ENCODE assay signal across 10 cellular contexts in the genomic region with DNA sequence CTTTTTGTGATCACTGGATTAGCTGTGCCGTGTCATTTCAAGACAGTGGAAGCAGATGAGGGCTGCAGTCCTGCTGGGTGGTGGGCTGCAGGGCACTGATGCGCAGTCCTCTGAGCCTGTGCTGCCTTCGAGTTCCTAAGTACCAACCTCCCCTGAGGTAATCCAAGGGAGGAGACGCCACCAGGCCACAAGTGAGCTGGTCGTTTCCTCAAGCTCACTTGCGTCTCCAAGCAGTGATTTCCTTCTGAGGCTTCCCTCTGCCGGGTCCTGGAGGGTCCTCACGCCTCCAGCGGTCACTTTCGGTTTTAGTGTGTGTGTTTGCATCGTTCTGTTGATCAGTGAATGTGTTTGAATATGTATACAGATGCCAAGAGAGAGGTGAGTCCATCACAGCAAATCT.
A peak's percentile ranks its signal among the peaks of the same experiment; 100 is the strongest.
DNase-seq lines count a peak whose midpoint lies in the region; ATAC-seq and TF ChIP-seq lines count a peak whose summit lies in the region.
"Had no signal": no experiment of that assay in that cellular context is flagged by ENCODE, and none has a peak within 500 bp of the region (broad histone marks: within the 10 kb centered on the region; RNA-seq: fewer than 3 reads in every experiment).

No MANE protein-coding gene starts in this region.

- peaks cover 36% of the 10 kb centered on the region for H3K4me1 ChIP-seq in HEK293 (ENCODE audit: control insufficient read depth, insufficient read depth, low read length)
- peaks cover 32% of the 10 kb centered on the region for H3K4me1 ChIP-seq in mesendoderm (ENCODE audit: control insufficient read depth, low read depth, low read length)

- WGBS in mesendoderm (ENCODE audit: extremely low coverage, insufficient coverage, low lambda C conversion rate): no CpG with 5 or more reads among the region's 11 CpGs

- H3K4me3 ChIP-seq in HEK293 (ENCODE audit: low read depth, low read length) (no peak overlapping the region), mesendoderm (ENCODE audit: low read length) (no peak overlapping the region)

- H3K36me3 ChIP-seq in HEK293 (ENCODE audit: control insufficient read depth in 2 of 2, insufficient read depth in 1 of 2, low read length in 2 of 2): no peaks in the 10 kb centered on the region
- H3K36me3 ChIP-seq in mesendoderm (ENCODE audit: control insufficient read depth, insufficient read depth, low read length): no peaks in the 10 kb centered on the region

- peak overlapping the region; percentile 25 for H3K9ac ChIP-seq in mesendoderm (ENCODE audit: low read length)

- H3K27ac ChIP-seq in HEK293 (ENCODE audit: extremely low read depth, low read depth, low read length) (no peak overlapping the region), mesendoderm (ENCODE audit: low read depth, low read length) (no peak overlapping the region), substantia nigra (ENCODE audit: low read depth, low read length, poor library complexity, severe bottlenecking) (no peak overlapping the region)

- no peak overlapping the region for H3K4me2 ChIP-seq in mesendoderm (ENCODE audit: low read length)

- H3K79me1 ChIP-seq in mesendoderm (ENCODE audit: low read length): peaks cover 37% of the 10 kb centered on the region

- H3K36me3 Mint-ChIP-seq in T-helper 17 cell (ENCODE audit: low read depth): peaks cover 2% of the 10 kb centered on the region

- H2BK120ac ChIP-seq in mesendoderm (ENCODE audit: low read depth, low read length): no peak overlapping the region

- POLR2A ChIA-PET in HEK293 (lab: Yijun Ruan, JAX): no interaction called here

- H3K9me3 ChIP-seq in HEK293 (ENCODE audit: control insufficient read depth, insufficient read depth, low read depth, low read length) (no peaks in the 10 kb centered on the region; the same call in 1 of the 2 replicates), T-helper 17 cell (ENCODE audit: control insufficient read depth, low read length, poor library complexity, severe bottlenecking) (no peaks in the 10 kb centered on the region)

- peaks cover 24% of the 10 kb centered on the region for H3K27me3 Mint-ChIP-seq in T-helper 17 cell

- CTCF ChIA-PET in HEK293 (lab: Yijun Ruan, JAX): interaction anchor here (2.6 kb wide), 1 partner anchor 12 kb away, joined by 7 read pairs; no protein-coding TSS in a partner anchor

- H3K4me1 Mint-ChIP-seq in T-helper 17 cell: no peaks in the 10 kb centered on the region

- peaks cover 75% of the 10 kb centered on the region for H3K79me2 ChIP-seq in mesendoderm (ENCODE audit: control insufficient read depth, insufficient read depth, low read length)

- no peak overlapping the region for H3K4ac ChIP-seq in mesendoderm (ENCODE audit: low read depth, low read length)

- no peak overlapping the region for H2AK5ac ChIP-seq in mesendoderm (ENCODE audit: low read length)

- H4K5ac ChIP-seq in mesendoderm (ENCODE audit: low read length): no peak overlapping the region

- peak overlapping the region; percentile 65 for H3K56ac ChIP-seq in mesendoderm (ENCODE audit: low read length)

- TF ChIP-seq CTCF in HEK293 (tag by site-specific recombination; IDR thresholded peaks at IDR 0.05): no peak

- H2BK15ac ChIP-seq in mesendoderm (replicated peaks; ENCODE audit: low read depth): no peak overlapping the region

- no peak overlapping the region for H2BK5ac ChIP-seq in mesendoderm (ENCODE audit: low read length)

- H3K23ac ChIP-seq in mesendoderm (ENCODE audit: low read length): no peak overlapping the region

- no peak overlapping the region for H4K8ac ChIP-seq in mesendoderm (ENCODE audit: low read depth, low read length)

- H3K4me3 Mint-ChIP-seq in T-helper 17 cell: no peak overlapping the region

- peak overlapping the region; percentile 24 for H3K27ac Mint-ChIP-seq in T-helper 17 cell

- DNase-seq in T-helper 17 cell (no peak), mesendoderm (peak; percentile 89), NCI-H1092 treated with DMSO at 0.1 percent for 48 hours (lab: John Stamatoyannopoulos, UW) (no peak), substantia nigra (lab: John Stamatoyannopoulos, UW) (no peak), amygdala (lab: John Stamatoyannopoulos, UW) (no peak), NCI-H345 treated with DMSO at 0.1 percent for 48 hours (lab: John Stamatoyannopoulos, UW; ENCODE audit: unreplicated experiment) (no peak)
- DNase-seq: activated CD4-positive, alpha-beta T cell treated with anti-CD3 and anti-CD28 coated beads for 1 hour; stimulated activated CD8-positive, alpha-beta memory T cell treated with anti-CD3 and anti-CD28 coated beads, Interleukin-4, amount 100 ng/mL, for 48 hours had no signal

- ATAC-seq in GM18502 (IDR thresholded peaks at IDR 0.05; ENCODE audit: poor library complexity, unreplicated experiment) (peak; percentile 56), T-helper 17 cell (no peak)

- no peak overlapping the region for H3K18ac ChIP-seq in mesendoderm (ENCODE audit: low read length)

- no peaks in the 10 kb centered on the region for H3K27me3 ChIP-seq in mesendoderm (ENCODE audit: insufficient read depth, low read length, poor library complexity)

TF ChIP-seq in HEK293, 187 proteins besides CTCF, POLR2A, EP300 and RAD21:
- TF ChIP-seq, protein P1, sequence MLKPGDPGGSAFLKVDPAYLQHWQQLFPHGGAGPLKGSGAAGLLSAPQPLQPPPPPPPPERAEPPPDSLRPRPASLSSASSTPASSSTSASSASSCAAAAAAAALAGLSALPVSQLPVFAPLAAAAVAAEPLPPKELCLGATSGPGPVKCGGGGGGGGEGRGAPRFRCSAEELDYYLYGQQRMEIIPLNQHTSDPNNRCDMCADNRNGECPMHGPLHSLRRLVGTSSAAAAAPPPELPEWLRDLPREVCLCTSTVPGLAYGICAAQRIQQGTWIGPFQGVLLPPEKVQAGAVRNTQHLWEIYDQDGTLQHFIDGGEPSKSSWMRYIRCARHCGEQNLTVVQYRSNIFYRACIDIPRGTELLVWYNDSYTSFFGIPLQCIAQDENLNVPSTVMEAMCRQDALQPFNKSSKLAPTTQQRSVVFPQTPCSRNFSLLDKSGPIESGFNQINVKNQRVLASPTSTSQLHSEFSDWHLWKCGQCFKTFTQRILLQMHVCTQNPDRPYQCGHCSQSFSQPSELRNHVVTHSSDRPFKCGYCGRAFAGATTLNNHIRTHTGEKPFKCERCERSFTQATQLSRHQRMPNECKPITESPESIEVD (tag by site-specific recombination; IDR thresholded peaks at IDR 0.05): no peak
- TF ChIP-seq ZIC2 (tag by site-specific recombination; IDR thresholded peaks at IDR 0.05) (peak; percentile 12), GLIS1 (tag by site-specific recombination; IDR thresholded peaks at IDR 0.05) (no peak)
